8 cellular contexts compared by ENCODE assay signal in genomic region chr7:152859781-152860191, GRCh38.
A peak's percentile ranks its signal among the peaks of the same experiment; 100 is the strongest.
DNase-seq lines count a peak whose midpoint lies in the region; ATAC-seq and TF ChIP-seq lines count a peak whose summit lies in the region.

No MANE protein-coding gene starts in this region.

- intact Hi-C loops in MCF 10A (cut with micrococcal nuclease) (no loop called here), breast epithelium (cut with DNase I; ENCODE audit: low total_unique reads) (no loop called here), thyroid gland (cut with DNase I) (no loop called here), sciatic nerve (cut with DNase I) (no loop called here)

- no peak overlapping the region for H3K4me3 Mint-ChIP-seq in MCF 10A (ENCODE audit: unreplicated experiment)
- no peak overlapping the region for H3K4me3 Mint-ChIP-seq in stimulated activated naive CD8-positive, alpha-beta T cell treated with anti-CD3 and anti-CD28 coated beads, Interleukin-15, amount 100 ng/mL, for 72 hours

- H3K27ac ChIP-seq in breast epithelium (no peak overlapping the region), thyroid gland (no peak overlapping the region)

- POLR2A ChIA-PET in MCF 10A (lab: Yijun Ruan, JAX): no interaction called here

- WGBS in thyroid gland, 2 donors: 75 to 91% methylated on average over 3 to 7 of the region's 7 CpGs

- H3K4me3 ChIP-seq in breast epithelium (no peak overlapping the region), thyroid gland (replicated peaks in 1 of 3) (no peak overlapping the region)

- CTCF ChIA-PET in MCF 10A (lab: Yijun Ruan, JAX): interaction anchor here (0.6 to 1.1 kb wide), 7 partner anchors 38 to 1713 kb away, joined by 3 to 4 read pairs (median 3); no protein-coding TSS in a partner anchor

- H3K27me3 Mint-ChIP-seq in MCF 10A (ENCODE audit: insufficient read depth, unreplicated experiment): no peaks in the 10 kb centered on the region
- no peaks in the 10 kb centered on the region for H3K27me3 Mint-ChIP-seq in stimulated activated naive CD8-positive, alpha-beta T cell treated with anti-CD3 and anti-CD28 coated beads, Interleukin-15, amount 100 ng/mL, for 72 hours

- DNase-seq in MCF 10A (ENCODE audit: unreplicated experiment): peak; percentile 27
- no peak for DNase-seq in breast epithelium (ENCODE audit: low spot score in 2 of 2)
- peak; percentile 31 for DNase-seq in HT-29 (ENCODE audit: low spot score)
- DNase-seq in cerebellar cortex (ENCODE audit: low spot score): peak; percentile 14
- DNase-seq in stimulated activated naive CD8-positive, alpha-beta T cell treated with anti-CD3 and anti-CD28 coated beads, Interleukin-15, amount 100 ng/mL, for 72 hours: no peak
- no peak for DNase-seq in thyroid gland
- DNase-seq in sciatic nerve (ENCODE audit: low spot score): no peak
- DNase-seq in NCI-H345 treated with DMSO at 0.1 percent for 48 hours (lab: John Stamatoyannopoulos, UW; ENCODE audit: unreplicated experiment): no peak

- H3K4me1 ChIP-seq in breast epithelium (no peaks in the 10 kb centered on the region), thyroid gland (no peaks in the 10 kb centered on the region)

- TF ChIP-seq CTCF in MCF 10A (IDR thresholded peaks at IDR 0.05; ENCODE audit: unreplicated experiment) (no peak), breast epithelium (IDR thresholded peaks at IDR 0.05) (no peak), thyroid gland (IDR thresholded peaks at IDR 0.05) (no peak)

- no peak overlapping the region for H3K27ac Mint-ChIP-seq in MCF 10A (ENCODE audit: low read depth, unreplicated experiment)
- no peak overlapping the region for H3K27ac Mint-ChIP-seq in stimulated activated naive CD8-positive, alpha-beta T cell treated with anti-CD3 and anti-CD28 coated beads, Interleukin-15, amount 100 ng/mL, for 72 hours

- no peaks in the 10 kb centered on the region for H3K9me3 Mint-ChIP-seq in MCF 10A (ENCODE audit: unreplicated experiment)
- no peaks in the 10 kb centered on the region for H3K9me3 Mint-ChIP-seq in stimulated activated naive CD8-positive, alpha-beta T cell treated with anti-CD3 and anti-CD28 coated beads, Interleukin-15, amount 100 ng/mL, for 72 hours

- H3K9me3 ChIP-seq in breast epithelium (no peaks in the 10 kb centered on the region), thyroid gland (no peaks in the 10 kb centered on the region)

- peak; percentile 63 for ATAC-seq in stimulated activated naive CD8-positive, alpha-beta T cell treated with anti-CD3 and anti-CD28 coated beads, Interleukin-15, amount 100 ng/mL, for 72 hours
- no peak for ATAC-seq in sciatic nerve

- H3K36me3 Mint-ChIP-seq in MCF 10A (ENCODE audit: insufficient read depth, unreplicated experiment): peaks cover 16% of the 10 kb centered on the region

- H3K27me3 ChIP-seq in breast epithelium: no peaks in the 10 kb centered on the region
- H3K27me3 ChIP-seq in thyroid gland: no peaks in the 10 kb centered on the region

- no peaks in the 10 kb centered on the region for H3K4me1 Mint-ChIP-seq in MCF 10A (ENCODE audit: insufficient read depth, unreplicated experiment)
- H3K4me1 Mint-ChIP-seq in stimulated activated naive CD8-positive, alpha-beta T cell treated with anti-CD3 and anti-CD28 coated beads, Interleukin-15, amount 100 ng/mL, for 72 hours: peaks cover 8% of the 10 kb centered on the region

- BruUV-seq in MCF 10A (replicated peaks; lab: Mats Ljungman, UMichigan): no TSS peak

- H3K36me3 ChIP-seq in breast epithelium: no peaks in the 10 kb centered on the region
- H3K36me3 ChIP-seq in thyroid gland: no peaks in the 10 kb centered on the region

- no peak for TF ChIP-seq POLR2A in breast epithelium (IDR thresholded peaks at IDR 0.05)
- TF ChIP-seq POLR2A in thyroid gland (IDR thresholded peaks at IDR 0.05): no peak

Comparison
In these comparisons a context has a peak if more than half of its experiments do, and no peak if none do; other contexts are left out.
1. DNase-seq: peak in MCF 10A (single experiment), HT-29 (single experiment) and cerebellar cortex (single experiment); none in breast epithelium (0 of 2), stimulated activated naive CD8-positive, alpha-beta T cell treated with anti-CD3 and anti-CD28 coated beads, Interleukin-15, amount 100 ng/mL, for 72 hours (0 of 2), thyroid gland (0 of 2), sciatic nerve (single experiment) and NCI-H345 treated with DMSO at 0.1 percent for 48 hours (single experiment).